Comparison of ENCODE assay signal across 32 cellular contexts in genomic region chr4:164438321-164438720, GRCh38.
A peak's percentile ranks its signal among the peaks of the same experiment; 100 is the strongest.
DNase-seq lines count a peak whose midpoint lies in the region; ATAC-seq, FAIRE-seq and TF ChIP-seq lines count a peak whose summit lies in the region.
"Had no signal": no experiment of that assay in that cellular context is flagged by ENCODE, and none has a peak within 500 bp of the region (broad histone marks: within the 10 kb centered on the region; RNA-seq: fewer than 3 reads in every experiment).

No MANE protein-coding gene starts in this region.

- FAIRE-seq in astrocyte (lab: Jason Lieb, UNC), result no peak
- FAIRE-seq: endothelial cell of umbilical vein, GM19239, K562 had no signal

- H3K27ac ChIP-seq in astrocyte (ENCODE audit: low read depth, low read length), result peak overlapping the region; percentile 37
- H3K27ac ChIP-seq in foreskin keratinocyte, result no peak overlapping the region
- H3K27ac ChIP-seq: 22Rv1, cardiac muscle cell, gastroesophageal sphincter, GM23248, RWPE1, spleen, tibial artery had no signal

- H3K4me2 ChIP-seq in astrocyte (ENCODE audit: low read length), result no peak overlapping the region

- peaks cover 28% of the 10 kb centered on the region for H3K4me1 Mint-ChIP-seq in astrocyte (ENCODE audit: low read depth, unreplicated experiment)
- no peaks in the 10 kb centered on the region for H3K4me1 Mint-ChIP-seq in activated naive CD4-positive, alpha-beta T cell treated with anti-CD3 and anti-CD28 coated beads for 36 hours (ENCODE audit: low read depth)
- no peaks in the 10 kb centered on the region for H3K4me1 Mint-ChIP-seq in effector memory CD8-positive, alpha-beta T cell (ENCODE audit: low read depth in 2 of 2)
- H3K4me1 Mint-ChIP-seq: activated CD4-positive, alpha-beta memory T cell treated with anti-CD3 and anti-CD28 coated beads, Interleukin-2, amount 10 ng/mL, durations not matched to agents 7 days and 5 days; CD8-positive, alpha-beta memory T cell had no signal

- no peak overlapping the region for H3K4me3 Mint-ChIP-seq in astrocyte (ENCODE audit: unreplicated experiment)
- no peak overlapping the region for H3K4me3 Mint-ChIP-seq in activated naive CD4-positive, alpha-beta T cell treated with anti-CD3 and anti-CD28 coated beads for 36 hours
- H3K4me3 Mint-ChIP-seq in effector memory CD8-positive, alpha-beta T cell, result no peak overlapping the region
- H3K4me3 Mint-ChIP-seq: activated CD4-positive, alpha-beta memory T cell treated with anti-CD3 and anti-CD28 coated beads, Interleukin-2, amount 10 ng/mL, durations not matched to agents 7 days and 5 days; CD8-positive, alpha-beta memory T cell; dendritic cell treated with granulocyte-macrophage colony-stimulating factor and Interleukin-4, amounts not matched to agents 40 ng/mL and 50 ng/mL, for 4 days had no signal

- H2AFZ ChIP-seq in astrocyte (ENCODE audit: low read depth, low read length), result no peak overlapping the region
- H2AFZ ChIP-seq: GM23248 had no signal

- H3K4me3 ChIP-seq in astrocyte (ENCODE audit: insufficient read depth, low read depth, low read length), result no peak overlapping the region
- H3K4me3 ChIP-seq: cardiac muscle cell, gastroesophageal sphincter, GM23248, K562, spleen, tibial artery had no signal

- peak overlapping the region; percentile 95 for H3K27ac Mint-ChIP-seq in astrocyte (ENCODE audit: unreplicated experiment)
- no peak overlapping the region for H3K27ac Mint-ChIP-seq in activated naive CD4-positive, alpha-beta T cell treated with anti-CD3 and anti-CD28 coated beads for 36 hours
- no peak overlapping the region for H3K27ac Mint-ChIP-seq in effector memory CD8-positive, alpha-beta T cell
- H3K27ac Mint-ChIP-seq: activated CD4-positive, alpha-beta memory T cell treated with anti-CD3 and anti-CD28 coated beads, Interleukin-2, amount 10 ng/mL, durations not matched to agents 7 days and 5 days; CD8-positive, alpha-beta memory T cell; dendritic cell treated with granulocyte-macrophage colony-stimulating factor and Interleukin-4, amounts not matched to agents 40 ng/mL and 50 ng/mL, for 4 days had no signal

- intact Hi-C loops in activated naive CD4-positive, alpha-beta T cell treated with anti-CD3 and anti-CD28 coated beads for 36 hours (cut with micrococcal nuclease), result no loop called here

- H4K20me1 ChIP-seq in astrocyte (ENCODE audit: insufficient read depth, low read length), result no peaks in the 10 kb centered on the region

- H3K27me3 ChIP-seq in astrocyte (ENCODE audit: insufficient read depth, low read length) (no peaks in the 10 kb centered on the region), foreskin keratinocyte (no peaks in the 10 kb centered on the region)
- H3K27me3 ChIP-seq: cardiac muscle cell, gastroesophageal sphincter, spleen, tibial artery had no signal

- no peaks in the 10 kb centered on the region for H3K36me3 Mint-ChIP-seq in astrocyte (ENCODE audit: low read depth, unreplicated experiment)
- no peaks in the 10 kb centered on the region for H3K36me3 Mint-ChIP-seq in activated naive CD4-positive, alpha-beta T cell treated with anti-CD3 and anti-CD28 coated beads for 36 hours (ENCODE audit: low read depth)
- H3K36me3 Mint-ChIP-seq in effector memory CD8-positive, alpha-beta T cell (ENCODE audit: insufficient read depth), result no peaks in the 10 kb centered on the region
- H3K36me3 Mint-ChIP-seq: CD8-positive, alpha-beta memory T cell had no signal

- peaks cover 32% of the 10 kb centered on the region for H3K4me1 ChIP-seq in astrocyte (ENCODE audit: insufficient read depth, low read length)
- H3K4me1 ChIP-seq in foreskin keratinocyte, result peaks cover 15% of the 10 kb centered on the region
- H3K4me1 ChIP-seq: gastroesophageal sphincter, spleen, tibial artery had no signal

- TF ChIP-seq CTCF in astrocyte (IDR thresholded peaks at IDR 0.05; ENCODE audit: insufficient read depth, low read depth, low read length) (no peak), foreskin keratinocyte (conservative IDR thresholded peaks at IDR 0.05) (no peak)

- no peaks in the 10 kb centered on the region for H3K9me3 Mint-ChIP-seq in astrocyte (ENCODE audit: unreplicated experiment)
- no peaks in the 10 kb centered on the region for H3K9me3 Mint-ChIP-seq in activated naive CD4-positive, alpha-beta T cell treated with anti-CD3 and anti-CD28 coated beads for 36 hours
- H3K9me3 Mint-ChIP-seq in effector memory CD8-positive, alpha-beta T cell, result peaks cover 2 to 8% of the 10 kb centered on the region in 2 donors
- H3K9me3 Mint-ChIP-seq: activated CD4-positive, alpha-beta memory T cell treated with anti-CD3 and anti-CD28 coated beads, Interleukin-2, amount 10 ng/mL, durations not matched to agents 7 days and 5 days; dendritic cell treated with granulocyte-macrophage colony-stimulating factor and Interleukin-4, amounts not matched to agents 40 ng/mL and 50 ng/mL, for 4 days had no signal

- H3K9ac ChIP-seq in astrocyte (ENCODE audit: low read length), result no peak overlapping the region
- H3K9ac ChIP-seq: GM23248 had no signal

- H3K36me3 ChIP-seq in astrocyte (ENCODE audit: insufficient read depth, low read length), result no peaks in the 10 kb centered on the region
- H3K36me3 ChIP-seq: cardiac muscle cell, gastroesophageal sphincter, spleen, tibial artery had no signal

- H3K79me2 ChIP-seq in astrocyte (ENCODE audit: insufficient read depth, low read length), result no peaks in the 10 kb centered on the region

- CTCF ChIA-PET in activated naive CD4-positive, alpha-beta T cell treated with anti-CD3 and anti-CD28 coated beads for 36 hours (lab: Charles Lee), result no interaction called here

- ATAC-seq in foreskin keratinocyte, result peak; percentile 59
- no peak for ATAC-seq in HG02678 (IDR thresholded peaks at IDR 0.05; ENCODE audit: unreplicated experiment)
- ATAC-seq in effector memory CD8-positive, alpha-beta T cell (replicated peaks), result no peak
- ATAC-seq: gastroesophageal sphincter; K562; stimulated activated naive CD8-positive, alpha-beta T cell treated with anti-CD3 and anti-CD28 coated beads, Interleukin-15, Interleukin-2, amounts not matched to agents 100 U/mL and 50 U/mL, for 24 hours had no signal

- DNase-seq in DMS53 (lab: John Stamatoyannopoulos, UW) (peak; percentile 7), DMS53 treated with DMSO at 0.1 percent for 48 hours (lab: John Stamatoyannopoulos, UW; ENCODE audit: unreplicated experiment) (no peak), astrocyte (ENCODE audit: low read depth) (peak; percentile 55), foreskin keratinocyte (peak in 1 of 2 donors; percentile 63), NCI-H2029 (lab: John Stamatoyannopoulos, UW) (no peak)
- DNase-seq in activated naive CD4-positive, alpha-beta T cell treated with anti-CD3 and anti-CD28 coated beads for 36 hours, result no peak
- DNase-seq in effector memory CD8-positive, alpha-beta T cell, result no peak
- DNase-seq: activated CD4-positive, alpha-beta memory T cell treated with anti-CD3 and anti-CD28 coated beads, Interleukin-2, amount 10 ng/mL, durations not matched to agents 7 days and 5 days; activated CD4-positive, CD25-positive, alpha-beta regulatory T cell; activated gamma-delta T cell; activated T-cell treated with anti-CD3 and anti-CD28 coated beads for 4 hours; AML-193; CD8-positive, alpha-beta memory T cell; DND-41; GM23248; NCI-H146; NCI-H2171 treated with DMSO at 0.1 percent for 48 hours; NCI-H526 treated with DMSO at 0.1 percent for 48 hours; spleen; stimulated activated CD4-positive, alpha-beta T cell treated with anti-CD3 and anti-CD28 coated beads, Interleukin-4, amount 100 ng/mL, for 24 hours; stimulated activated naive CD8-positive, alpha-beta T cell treated with anti-CD3 and anti-CD28 coated beads, Interleukin-15, Interleukin-2, amounts not matched to agents 100 U/mL and 50 U/mL, for 24 hours; T-helper 9 cell; tibial artery had no signal

- H3K27me3 Mint-ChIP-seq in astrocyte (ENCODE audit: low read depth, unreplicated experiment), result no peaks in the 10 kb centered on the region
- no peaks in the 10 kb centered on the region for H3K27me3 Mint-ChIP-seq in activated naive CD4-positive, alpha-beta T cell treated with anti-CD3 and anti-CD28 coated beads for 36 hours (ENCODE audit: low read depth)
- no peaks in the 10 kb centered on the region for H3K27me3 Mint-ChIP-seq in effector memory CD8-positive, alpha-beta T cell
- H3K27me3 Mint-ChIP-seq: activated CD4-positive, alpha-beta memory T cell treated with anti-CD3 and anti-CD28 coated beads, Interleukin-2, amount 10 ng/mL, durations not matched to agents 7 days and 5 days; CD8-positive, alpha-beta memory T cell; dendritic cell treated with granulocyte-macrophage colony-stimulating factor and Interleukin-4, amounts not matched to agents 40 ng/mL and 50 ng/mL, for 4 days had no signal

- no peaks in the 10 kb centered on the region for H3K9me3 ChIP-seq in astrocyte (ENCODE audit: insufficient read depth, low read depth, low read length)
- H3K9me3 ChIP-seq: gastroesophageal sphincter, spleen, tibial artery had no signal

Comparison
In these comparisons a context has a peak if more than half of its experiments do, and no peak if none do; other contexts are left out.
1. DNase-seq: peak in DMS53 (single experiment) and astrocyte (single experiment); none in DMS53 treated with DMSO at 0.1 percent for 48 hours (single experiment), activated naive CD4-positive, alpha-beta T cell treated with anti-CD3 and anti-CD28 coated beads for 36 hours (single experiment), effector memory CD8-positive, alpha-beta T cell (0 of 3) and NCI-H2029 (single experiment).